ENCODE assay signal across 1 cellular context in the genomic region with DNA sequence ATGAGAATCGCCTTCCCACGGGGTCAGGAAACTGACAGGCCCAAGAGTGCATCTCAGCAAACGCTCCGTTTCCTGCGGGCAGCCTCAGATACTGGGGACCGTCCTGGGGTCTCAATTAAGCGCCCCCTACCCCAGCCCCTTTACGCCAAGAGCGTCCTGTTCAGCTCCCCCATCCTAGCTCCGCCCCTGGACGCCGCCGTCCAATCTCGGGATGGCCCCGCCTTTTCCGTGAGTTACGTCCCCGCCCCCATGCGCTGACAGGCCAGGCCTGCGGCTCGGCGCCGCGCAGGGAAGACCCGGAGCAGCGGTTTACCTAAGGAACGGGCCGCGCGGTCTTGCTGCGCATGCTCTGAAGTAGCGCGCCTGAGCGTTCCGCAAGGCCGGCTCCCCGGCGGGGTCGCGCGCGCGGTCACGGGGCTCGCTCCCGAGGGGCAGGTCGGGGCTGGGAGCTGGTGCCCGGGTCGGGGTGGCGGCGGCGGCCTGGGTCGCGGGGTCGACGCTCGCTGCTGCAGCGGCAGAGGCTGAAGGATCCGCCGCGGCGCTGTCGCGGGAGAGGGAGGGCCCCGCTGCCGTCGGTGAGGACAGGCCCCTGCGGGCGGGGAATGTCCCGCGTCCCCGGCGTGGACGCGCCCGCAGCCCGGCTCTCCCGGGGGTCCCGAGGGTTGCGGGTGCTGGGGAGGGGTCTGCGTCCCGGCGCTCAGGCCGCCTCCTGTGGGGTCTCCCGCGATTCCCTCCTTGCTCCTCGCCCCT.
TF ChIP-seq lines count a peak whose summit lies in the region.

A gene with protein sequence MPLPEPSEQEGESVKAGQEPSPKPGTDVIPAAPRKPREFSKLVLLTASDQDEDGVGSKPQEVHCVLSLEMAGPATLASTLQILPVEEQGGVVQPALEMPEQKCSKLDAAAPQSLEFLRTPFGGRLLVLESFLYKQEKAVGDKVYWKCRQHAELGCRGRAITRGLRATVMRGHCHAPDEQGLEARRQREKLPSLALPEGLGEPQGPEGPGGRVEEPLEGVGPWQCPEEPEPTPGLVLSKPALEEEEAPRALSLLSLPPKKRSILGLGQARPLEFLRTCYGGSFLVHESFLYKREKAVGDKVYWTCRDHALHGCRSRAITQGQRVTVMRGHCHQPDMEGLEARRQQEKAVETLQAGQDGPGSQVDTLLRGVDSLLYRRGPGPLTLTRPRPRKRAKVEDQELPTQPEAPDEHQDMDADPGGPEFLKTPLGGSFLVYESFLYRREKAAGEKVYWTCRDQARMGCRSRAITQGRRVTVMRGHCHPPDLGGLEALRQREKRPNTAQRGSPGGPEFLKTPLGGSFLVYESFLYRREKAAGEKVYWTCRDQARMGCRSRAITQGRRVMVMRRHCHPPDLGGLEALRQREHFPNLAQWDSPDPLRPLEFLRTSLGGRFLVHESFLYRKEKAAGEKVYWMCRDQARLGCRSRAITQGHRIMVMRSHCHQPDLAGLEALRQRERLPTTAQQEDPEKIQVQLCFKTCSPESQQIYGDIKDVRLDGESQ (plus strand): TSS at position 352 of the 750 bp plus-strand sequence. CDS start 17,755 bp downstream, outside the sequence.

TF ChIP-seq in GM12878, 131 proteins besides CTCF, POLR2A, EP300 and RAD21 (continued from another document and continues in another):
- TF ChIP-seq, protein P1, sequence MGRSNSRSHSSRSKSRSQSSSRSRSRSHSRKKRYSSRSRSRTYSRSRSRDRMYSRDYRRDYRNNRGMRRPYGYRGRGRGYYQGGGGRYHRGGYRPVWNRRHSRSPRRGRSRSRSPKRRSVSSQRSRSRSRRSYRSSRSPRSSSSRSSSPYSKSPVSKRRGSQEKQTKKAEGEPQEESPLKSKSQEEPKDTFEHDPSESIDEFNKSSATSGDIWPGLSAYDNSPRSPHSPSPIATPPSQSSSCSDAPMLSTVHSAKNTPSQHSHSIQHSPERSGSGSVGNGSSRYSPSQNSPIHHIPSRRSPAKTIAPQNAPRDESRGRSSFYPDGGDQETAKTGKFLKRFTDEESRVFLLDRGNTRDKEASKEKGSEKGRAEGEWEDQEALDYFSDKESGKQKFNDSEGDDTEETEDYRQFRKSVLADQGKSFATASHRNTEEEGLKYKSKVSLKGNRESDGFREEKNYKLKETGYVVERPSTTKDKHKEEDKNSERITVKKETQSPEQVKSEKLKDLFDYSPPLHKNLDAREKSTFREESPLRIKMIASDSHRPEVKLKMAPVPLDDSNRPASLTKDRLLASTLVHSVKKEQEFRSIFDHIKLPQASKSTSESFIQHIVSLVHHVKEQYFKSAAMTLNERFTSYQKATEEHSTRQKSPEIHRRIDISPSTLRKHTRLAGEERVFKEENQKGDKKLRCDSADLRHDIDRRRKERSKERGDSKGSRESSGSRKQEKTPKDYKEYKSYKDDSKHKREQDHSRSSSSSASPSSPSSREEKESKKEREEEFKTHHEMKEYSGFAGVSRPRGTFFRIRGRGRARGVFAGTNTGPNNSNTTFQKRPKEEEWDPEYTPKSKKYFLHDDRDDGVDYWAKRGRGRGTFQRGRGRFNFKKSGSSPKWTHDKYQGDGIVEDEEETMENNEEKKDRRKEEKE (IDR thresholded peaks at IDR 0.05), result no peak
- TF ChIP-seq NR2F1 (conservative IDR thresholded peaks at IDR 0.05) (peak; percentile 83), MXI1 (IDR thresholded peaks at IDR 0.05; ENCODE audit: low read depth, low read length) (peak; percentile 38; the same call in 1 of the 2 replicates), HDAC6 (IDR thresholded peaks at IDR 0.05; ENCODE audit: unreplicated experiment) (no peak), SREBF2 (IDR thresholded peaks at IDR 0.05; ENCODE audit: low read length) (no peak), SRF (IDR thresholded peaks at IDR 0.05; ENCODE audit: low read depth in 2 of 2, low read length in 2 of 2) (no peak), NFYA (IDR thresholded peaks at IDR 0.05; ENCODE audit: borderline replicate concordance, low read depth, low read length) (no peak), ATF7 (IDR thresholded peaks at IDR 0.05; ENCODE audit: low read depth) (no peak), IKZF2 (IDR thresholded peaks at IDR 0.05) (no peak), SMARCA5 (IDR thresholded peaks at IDR 0.05) (peak; percentile 84), EZH2 (IDR thresholded peaks at IDR 0.05; ENCODE audit: borderline replicate concordance, control insufficient read depth, low read depth, low read length) (no peak), RBBP5 (conservative IDR thresholded peaks at IDR 0.05) (no peak), DPF2 (IDR thresholded peaks at IDR 0.05) (peak; percentile 82), ZNF622 (IDR thresholded peaks at IDR 0.05) (no peak), JUND (IDR thresholded peaks at IDR 0.05; ENCODE audit: low read depth, low read length) (no peak), SMAD1 (IDR thresholded peaks at IDR 0.05; ENCODE audit: low read depth, partially characterized antibody) (no peak), SUZ12 (IDR thresholded peaks at IDR 0.05; ENCODE audit: unreplicated experiment) (no peak), ZNF24 (IDR thresholded peaks at IDR 0.05) (no peak), LARP7 (IDR thresholded peaks at IDR 0.05) (peak; percentile 94), POLR2AphosphoS2 (IDR thresholded peaks at IDR 0.05; ENCODE audit: low read depth, low read length) (0 out of 2 replicates have a peak, but pooled peaks have one; percentile 40), ZSCAN29 (IDR thresholded peaks at IDR 0.05) (peak; percentile 75; the same call in 1 of the 2 replicates), NFIC (IDR thresholded peaks at IDR 0.05; ENCODE audit: low read depth, low read length) (no peak), POLR2AphosphoS5 (IDR thresholded peaks at IDR 0.05; ENCODE audit: low read length) (no peak), STAT3 (IDR thresholded peaks at IDR 0.05; ENCODE audit: low read depth, low read length) (no peak), NRF1 (conservative IDR thresholded peaks at IDR 0.05; ENCODE audit: low read depth, low read length) (peak; percentile 87), ESRRA (IDR thresholded peaks at IDR 0.05; ENCODE audit: low read length) (peak; percentile 60; the same call in 1 of the 2 replicates), ZNF207 (IDR thresholded peaks at IDR 0.05; ENCODE audit: borderline replicate concordance) (peak; percentile 92)
- TF ChIP-seq, protein P2, sequence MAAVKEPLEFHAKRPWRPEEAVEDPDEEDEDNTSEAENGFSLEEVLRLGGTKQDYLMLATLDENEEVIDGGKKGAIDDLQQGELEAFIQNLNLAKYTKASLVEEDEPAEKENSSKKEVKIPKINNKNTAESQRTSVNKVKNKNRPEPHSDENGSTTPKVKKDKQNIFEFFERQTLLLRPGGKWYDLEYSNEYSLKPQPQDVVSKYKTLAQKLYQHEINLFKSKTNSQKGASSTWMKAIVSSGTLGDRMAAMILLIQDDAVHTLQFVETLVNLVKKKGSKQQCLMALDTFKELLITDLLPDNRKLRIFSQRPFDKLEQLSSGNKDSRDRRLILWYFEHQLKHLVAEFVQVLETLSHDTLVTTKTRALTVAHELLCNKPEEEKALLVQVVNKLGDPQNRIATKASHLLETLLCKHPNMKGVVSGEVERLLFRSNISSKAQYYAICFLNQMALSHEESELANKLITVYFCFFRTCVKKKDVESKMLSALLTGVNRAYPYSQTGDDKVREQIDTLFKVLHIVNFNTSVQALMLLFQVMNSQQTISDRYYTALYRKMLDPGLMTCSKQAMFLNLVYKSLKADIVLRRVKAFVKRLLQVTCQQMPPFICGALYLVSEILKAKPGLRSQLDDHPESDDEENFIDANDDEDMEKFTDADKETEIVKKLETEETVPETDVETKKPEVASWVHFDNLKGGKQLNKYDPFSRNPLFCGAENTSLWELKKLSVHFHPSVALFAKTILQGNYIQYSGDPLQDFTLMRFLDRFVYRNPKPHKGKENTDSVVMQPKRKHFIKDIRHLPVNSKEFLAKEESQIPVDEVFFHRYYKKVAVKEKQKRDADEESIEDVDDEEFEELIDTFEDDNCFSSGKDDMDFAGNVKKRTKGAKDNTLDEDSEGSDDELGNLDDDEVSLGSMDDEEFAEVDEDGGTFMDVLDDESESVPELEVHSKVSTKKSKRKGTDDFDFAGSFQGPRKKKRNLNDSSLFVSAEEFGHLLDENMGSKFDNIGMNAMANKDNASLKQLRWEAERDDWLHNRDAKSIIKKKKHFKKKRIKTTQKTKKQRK (IDR thresholded peaks at IDR 0.05; ENCODE audit: low read depth, low read length), result no peak
- TF ChIP-seq, protein P3, sequence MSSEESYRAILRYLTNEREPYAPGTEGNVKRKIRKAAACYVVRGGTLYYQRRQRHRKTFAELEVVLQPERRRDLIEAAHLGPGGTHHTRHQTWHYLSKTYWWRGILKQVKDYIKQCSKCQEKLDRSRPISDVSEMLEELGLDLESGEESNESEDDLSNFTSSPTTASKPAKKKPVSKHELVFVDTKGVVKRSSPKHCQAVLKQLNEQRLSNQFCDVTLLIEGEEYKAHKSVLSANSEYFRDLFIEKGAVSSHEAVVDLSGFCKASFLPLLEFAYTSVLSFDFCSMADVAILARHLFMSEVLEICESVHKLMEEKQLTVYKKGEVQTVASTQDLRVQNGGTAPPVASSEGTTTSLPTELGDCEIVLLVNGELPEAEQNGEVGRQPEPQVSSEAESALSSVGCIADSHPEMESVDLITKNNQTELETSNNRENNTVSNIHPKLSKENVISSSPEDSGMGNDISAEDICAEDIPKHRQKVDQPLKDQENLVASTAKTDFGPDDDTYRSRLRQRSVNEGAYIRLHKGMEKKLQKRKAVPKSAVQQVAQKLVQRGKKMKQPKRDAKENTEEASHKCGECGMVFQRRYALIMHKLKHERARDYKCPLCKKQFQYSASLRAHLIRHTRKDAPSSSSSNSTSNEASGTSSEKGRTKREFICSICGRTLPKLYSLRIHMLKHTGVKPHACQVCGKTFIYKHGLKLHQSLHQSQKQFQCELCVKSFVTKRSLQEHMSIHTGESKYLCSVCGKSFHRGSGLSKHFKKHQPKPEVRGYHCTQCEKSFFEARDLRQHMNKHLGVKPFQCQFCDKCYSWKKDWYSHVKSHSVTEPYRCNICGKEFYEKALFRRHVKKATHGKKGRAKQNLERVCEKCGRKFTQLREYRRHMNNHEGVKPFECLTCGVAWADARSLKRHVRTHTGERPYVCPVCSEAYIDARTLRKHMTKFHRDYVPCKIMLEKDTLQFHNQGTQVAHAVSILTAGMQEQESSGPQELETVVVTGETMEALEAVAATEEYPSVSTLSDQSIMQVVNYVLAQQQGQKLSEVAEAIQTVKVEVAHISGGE (CRISPR knock-in tag; IDR thresholded peaks at IDR 0.05), result no peak
- TF ChIP-seq, protein P4, sequence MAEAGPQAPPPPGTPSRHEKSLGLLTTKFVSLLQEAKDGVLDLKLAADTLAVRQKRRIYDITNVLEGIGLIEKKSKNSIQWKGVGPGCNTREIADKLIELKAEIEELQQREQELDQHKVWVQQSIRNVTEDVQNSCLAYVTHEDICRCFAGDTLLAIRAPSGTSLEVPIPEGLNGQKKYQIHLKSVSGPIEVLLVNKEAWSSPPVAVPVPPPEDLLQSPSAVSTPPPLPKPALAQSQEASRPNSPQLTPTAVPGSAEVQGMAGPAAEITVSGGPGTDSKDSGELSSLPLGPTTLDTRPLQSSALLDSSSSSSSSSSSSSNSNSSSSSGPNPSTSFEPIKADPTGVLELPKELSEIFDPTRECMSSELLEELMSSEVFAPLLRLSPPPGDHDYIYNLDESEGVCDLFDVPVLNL (IDR thresholded peaks at IDR 0.05; ENCODE audit: low read depth, low read length), result no peak
- TF ChIP-seq, protein P5, sequence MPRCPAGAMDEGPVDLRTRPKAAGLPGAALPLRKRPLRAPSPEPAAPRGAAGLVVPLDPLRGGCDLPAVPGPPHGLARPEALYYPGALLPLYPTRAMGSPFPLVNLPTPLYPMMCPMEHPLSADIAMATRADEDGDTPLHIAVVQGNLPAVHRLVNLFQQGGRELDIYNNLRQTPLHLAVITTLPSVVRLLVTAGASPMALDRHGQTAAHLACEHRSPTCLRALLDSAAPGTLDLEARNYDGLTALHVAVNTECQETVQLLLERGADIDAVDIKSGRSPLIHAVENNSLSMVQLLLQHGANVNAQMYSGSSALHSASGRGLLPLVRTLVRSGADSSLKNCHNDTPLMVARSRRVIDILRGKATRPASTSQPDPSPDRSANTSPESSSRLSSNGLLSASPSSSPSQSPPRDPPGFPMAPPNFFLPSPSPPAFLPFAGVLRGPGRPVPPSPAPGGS (IDR thresholded peaks at IDR 0.05; ENCODE audit: borderline replicate concordance, insufficient read depth, low read depth, low read length, poor library complexity, severe bottlenecking), result no peak
- TF ChIP-seq, protein P6, sequence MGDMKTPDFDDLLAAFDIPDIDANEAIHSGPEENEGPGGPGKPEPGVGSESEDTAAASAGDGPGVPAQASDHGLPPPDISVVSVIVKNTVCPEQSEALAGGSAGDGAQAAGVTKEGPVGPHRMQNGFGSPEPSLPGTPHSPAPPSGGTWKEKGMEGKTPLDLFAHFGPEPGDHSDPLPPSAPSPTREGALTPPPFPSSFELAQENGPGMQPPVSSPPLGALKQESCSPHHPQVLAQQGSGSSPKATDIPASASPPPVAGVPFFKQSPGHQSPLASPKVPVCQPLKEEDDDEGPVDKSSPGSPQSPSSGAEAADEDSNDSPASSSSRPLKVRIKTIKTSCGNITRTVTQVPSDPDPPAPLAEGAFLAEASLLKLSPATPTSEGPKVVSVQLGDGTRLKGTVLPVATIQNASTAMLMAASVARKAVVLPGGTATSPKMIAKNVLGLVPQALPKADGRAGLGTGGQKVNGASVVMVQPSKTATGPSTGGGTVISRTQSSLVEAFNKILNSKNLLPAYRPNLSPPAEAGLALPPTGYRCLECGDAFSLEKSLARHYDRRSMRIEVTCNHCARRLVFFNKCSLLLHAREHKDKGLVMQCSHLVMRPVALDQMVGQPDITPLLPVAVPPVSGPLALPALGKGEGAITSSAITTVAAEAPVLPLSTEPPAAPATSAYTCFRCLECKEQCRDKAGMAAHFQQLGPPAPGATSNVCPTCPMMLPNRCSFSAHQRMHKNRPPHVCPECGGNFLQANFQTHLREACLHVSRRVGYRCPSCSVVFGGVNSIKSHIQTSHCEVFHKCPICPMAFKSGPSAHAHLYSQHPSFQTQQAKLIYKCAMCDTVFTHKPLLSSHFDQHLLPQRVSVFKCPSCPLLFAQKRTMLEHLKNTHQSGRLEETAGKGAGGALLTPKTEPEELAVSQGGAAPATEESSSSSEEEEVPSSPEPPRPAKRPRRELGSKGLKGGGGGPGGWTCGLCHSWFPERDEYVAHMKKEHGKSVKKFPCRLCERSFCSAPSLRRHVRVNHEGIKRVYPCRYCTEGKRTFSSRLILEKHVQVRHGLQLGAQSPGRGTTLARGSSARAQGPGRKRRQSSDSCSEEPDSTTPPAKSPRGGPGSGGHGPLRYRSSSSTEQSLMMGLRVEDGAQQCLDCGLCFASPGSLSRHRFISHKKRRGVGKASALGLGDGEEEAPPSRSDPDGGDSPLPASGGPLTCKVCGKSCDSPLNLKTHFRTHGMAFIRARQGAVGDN (IDR thresholded peaks at IDR 0.05), result peak; percentile 76
- TF ChIP-seq, protein P7, sequence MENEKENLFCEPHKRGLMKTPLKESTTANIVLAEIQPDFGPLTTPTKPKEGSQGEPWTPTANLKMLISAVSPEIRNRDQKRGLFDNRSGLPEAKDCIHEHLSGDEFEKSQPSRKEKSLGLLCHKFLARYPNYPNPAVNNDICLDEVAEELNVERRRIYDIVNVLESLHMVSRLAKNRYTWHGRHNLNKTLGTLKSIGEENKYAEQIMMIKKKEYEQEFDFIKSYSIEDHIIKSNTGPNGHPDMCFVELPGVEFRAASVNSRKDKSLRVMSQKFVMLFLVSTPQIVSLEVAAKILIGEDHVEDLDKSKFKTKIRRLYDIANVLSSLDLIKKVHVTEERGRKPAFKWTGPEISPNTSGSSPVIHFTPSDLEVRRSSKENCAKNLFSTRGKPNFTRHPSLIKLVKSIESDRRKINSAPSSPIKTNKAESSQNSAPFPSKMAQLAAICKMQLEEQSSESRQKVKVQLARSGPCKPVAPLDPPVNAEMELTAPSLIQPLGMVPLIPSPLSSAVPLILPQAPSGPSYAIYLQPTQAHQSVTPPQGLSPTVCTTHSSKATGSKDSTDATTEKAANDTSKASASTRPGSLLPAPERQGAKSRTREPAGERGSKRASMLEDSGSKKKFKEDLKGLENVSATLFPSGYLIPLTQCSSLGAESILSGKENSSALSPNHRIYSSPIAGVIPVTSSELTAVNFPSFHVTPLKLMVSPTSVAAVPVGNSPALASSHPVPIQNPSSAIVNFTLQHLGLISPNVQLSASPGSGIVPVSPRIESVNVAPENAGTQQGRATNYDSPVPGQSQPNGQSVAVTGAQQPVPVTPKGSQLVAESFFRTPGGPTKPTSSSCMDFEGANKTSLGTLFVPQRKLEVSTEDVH (IDR thresholded peaks at IDR 0.05; ENCODE audit: low read depth, partially characterized antibody), result no peak
